Comparison of ENCODE assay signal across 9 cellular contexts in genomic region chr16:57623251-57624043, GRCh38. TPM values are rescaled to one million over a fixed set of nuclear protein-coding genes. Genes with fewer than 3 reads are reported as not detected.
DNase-seq lines count a peak whose midpoint lies in the region; TF ChIP-seq lines count a peak whose summit lies in the region.
"Had no signal": no experiment of that assay in that cellular context is flagged by ENCODE, and none has a peak within 500 bp of the region (broad histone marks: within the 10 kb centered on the region; RNA-seq: fewer than 3 reads in every experiment).

No MANE protein-coding gene starts in this region.

- H3K9me3 Mint-ChIP-seq in H9, result no peaks in the 10 kb centered on the region
- no peaks in the 10 kb centered on the region for H3K9me3 Mint-ChIP-seq in Caco-2 (ENCODE audit: unreplicated experiment)
- H3K9me3 Mint-ChIP-seq: activated T-cell treated with anti-CD3 and anti-CD28 coated beads, Interleukin-2, amount 50 U/mL, for 4 hours had no signal

- H3K4me1 ChIP-seq in H9 (ENCODE audit: insufficient read depth, low read length) (no peaks in the 10 kb centered on the region), SJCRH30 (peaks cover 8% of the 10 kb centered on the region; the same call in 1 of the 2 replicates), Caco-2 (peaks cover 48% of the 10 kb centered on the region)

- H2BK20ac ChIP-seq in H9 (ENCODE audit: low read depth, low read length, poor library complexity, severe bottlenecking), result no peak overlapping the region

- H4K5ac ChIP-seq in H9 (ENCODE audit: insufficient read length, low read depth, low read length), result no peak overlapping the region

- H4K20me1 ChIP-seq in H9 (ENCODE audit: control insufficient read depth, insufficient read depth, insufficient read length), result no peaks in the 10 kb centered on the region

- H3K56ac ChIP-seq in H9 (ENCODE audit: insufficient read length, low read depth, low read length), result no peak overlapping the region

- H3K4me1 Mint-ChIP-seq in H9, result peaks cover 36 to 83% of the 10 kb centered on the region in 2 experiments
- peaks cover 44% of the 10 kb centered on the region for H3K4me1 Mint-ChIP-seq in Caco-2 (ENCODE audit: low read depth, unreplicated experiment)

- H3K23me2 ChIP-seq in H9 (ENCODE audit: insufficient read length, low read depth, low read length, poor library complexity, severe bottlenecking), result peaks cover under 1% of the 10 kb centered on the region

- H3K27ac ChIP-seq in H9 (ENCODE audit: insufficient read length, low read depth, low read length) (no peak overlapping the region), SJCRH30 (no peak overlapping the region), skin epidermis (peak overlapping the region in 18 of 21 experiments; percentile 48 to 96 (median 86))

- no peak overlapping the region for H4K8ac ChIP-seq in H9 (replicated peaks; ENCODE audit: insufficient read length, low read depth, low read length)

- no peak overlapping the region for H2AK5ac ChIP-seq in H9 (ENCODE audit: insufficient read length, low read length)

- no peak overlapping the region for H3K4me2 ChIP-seq in H9 (ENCODE audit: insufficient read depth, insufficient read length, low read length)

- no peak overlapping the region for H3K9ac ChIP-seq in H9 (ENCODE audit: extremely low read depth, insufficient read length, low read length)

- H2BK12ac ChIP-seq in H9 (ENCODE audit: insufficient read length, low read depth, low read length), result no peak overlapping the region

- H3K27ac Mint-ChIP-seq in H9, result 0 out of 7 replicates have a peak overlapping the region, but pooled peaks of 1 of the 3 experiments have one; percentile 9
- H3K27ac Mint-ChIP-seq in Caco-2 (ENCODE audit: unreplicated experiment), result no peak overlapping the region

- intact Hi-C loops in Caco-2 (cut with micrococcal nuclease; ENCODE audit: unreplicated experiment), result no loop called here

- H3K14ac ChIP-seq in H9 (ENCODE audit: insufficient read depth, low read length), result peak overlapping the region; percentile 61; the same call in 1 of the 2 replicates

- H3K27me3 ChIP-seq in H9 (ENCODE audit: insufficient read depth, low read length), result no peaks in the 10 kb centered on the region
- H3K27me3 ChIP-seq in SJCRH30, result peaks cover 58% of the 10 kb centered on the region
- no peaks in the 10 kb centered on the region for H3K27me3 ChIP-seq in Caco-2 (replicated peaks; ENCODE audit: control insufficient read depth, insufficient read depth, low read length)

- POLR2A ChIA-PET in Caco-2 (lab: Charles Lee), result no interaction called here

- H4K91ac ChIP-seq in H9 (ENCODE audit: insufficient read length, low read depth, low read length), result no peak overlapping the region

- H3K36me3 Mint-ChIP-seq in H9 (ENCODE audit: insufficient read depth in 1 of 3, low read depth in 3 of 3) (no peaks in the 10 kb centered on the region; a peak in 1 of 7 replicates), Caco-2 (ENCODE audit: insufficient read depth, unreplicated experiment) (peaks cover 35% of the 10 kb centered on the region)

- BruUV-seq in Caco-2 (replicated peaks; lab: Mats Ljungman, UMichigan), result no TSS peak

- H3K23ac ChIP-seq in H9 (ENCODE audit: insufficient read length, low read depth, low read length), result no peak overlapping the region

- H3K18ac ChIP-seq in H9 (ENCODE audit: insufficient read length, low read depth, low read length), result peak overlapping the region; percentile 63

- H3K4me3 ChIP-seq in SJCRH30, result no peak overlapping the region
- no peak overlapping the region for H3K4me3 ChIP-seq in skin epidermis
- no peak overlapping the region for H3K4me3 ChIP-seq in Caco-2 (ENCODE audit: low read depth, low read length)

- no peak overlapping the region for H3K4ac ChIP-seq in H9 (ENCODE audit: low read depth, low read length)

- no peaks in the 10 kb centered on the region for H3K79me2 ChIP-seq in H9 (ENCODE audit: insufficient read depth, low read length)

- H3K79me1 ChIP-seq in H9 (ENCODE audit: insufficient read depth, low read depth, low read length, poor library complexity, severe bottlenecking), result no peaks in the 10 kb centered on the region

- DNase-seq in H9, result peak; percentile 50
- peak; percentile 28 to 35 for DNase-seq in SJCRH30
- peak; percentile 58 for DNase-seq in glomerular visceral epithelial cell (ENCODE audit: extremely low spot score)
- DNase-seq in Caco-2, result no peak
- DNase-seq in SHP77 treated with DMSO at 0.1 percent for 48 hours (lab: John Stamatoyannopoulos, UW), result no peak
- no peak for DNase-seq in GOT3 (lab: John Stamatoyannopoulos, UW)
- DNase-seq in MV-4-11 (lab: John Stamatoyannopoulos, UW), result no peak
- DNase-seq: activated T-cell treated with anti-CD3 and anti-CD28 coated beads, Interleukin-2, amount 50 U/mL, for 4 hours had no signal

- H3K36me3 ChIP-seq in SJCRH30 (no peaks in the 10 kb centered on the region), Caco-2 (ENCODE audit: control insufficient read depth, insufficient read depth, low read length) (peaks cover 3% of the 10 kb centered on the region)

- H3K4me3 Mint-ChIP-seq in H9 (no peak overlapping the region), Caco-2 (ENCODE audit: unreplicated experiment) (no peak overlapping the region)
- H3K4me3 Mint-ChIP-seq: activated T-cell treated with anti-CD3 and anti-CD28 coated beads, Interleukin-2, amount 50 U/mL, for 4 hours had no signal

- H2BK120ac ChIP-seq in H9 (ENCODE audit: low read depth, low read length, poor library complexity, severe bottlenecking), result no peak overlapping the region

- no peak overlapping the region for H3T11ph ChIP-seq in H9 (ENCODE audit: low read length)

- H2BK5ac ChIP-seq in H9 (ENCODE audit: insufficient read length, low read length), result no peak overlapping the region

- no peak overlapping the region for H2AFZ ChIP-seq in H9 (ENCODE audit: low read length)

- TF ChIP-seq CTCF in H9 (conservative IDR thresholded peaks at IDR 0.05) (no peak), Caco-2 (IDR thresholded peaks at IDR 0.05; ENCODE audit: insufficient read depth in 1 of 2, low read depth in 1 of 2, low read length in 1 of 2, severe bottlenecking in 1 of 2, unreplicated experiment in 1 of 2) (no peak)

- CTCF ChIA-PET in Caco-2 (lab: Charles Lee), result interaction anchor here (0.8 to 1.8 kb wide), 3 partner anchors 15 to 32 kb away, joined by 3 to 10 read pairs (median 5); no protein-coding TSS in a partner anchor

- no peak overlapping the region for H2BK15ac ChIP-seq in H9 (ENCODE audit: low read depth, low read length)

- no CpG with 5 or more reads among the region's 17 CpGs for WGBS in H9 (ENCODE audit: extremely low coverage, insufficient read length, low lambda C conversion rate)

- H3K27me3 Mint-ChIP-seq in H9 (ENCODE audit: low read depth) (peaks cover 12% of the 10 kb centered on the region), Caco-2 (ENCODE audit: insufficient read depth, unreplicated experiment) (no peaks in the 10 kb centered on the region)

- H3K9me3 ChIP-seq in H9 (ENCODE audit: control insufficient read depth, low read depth, low read length) (no peaks in the 10 kb centered on the region), SJCRH30 (replicated peaks) (no peaks in the 10 kb centered on the region), Caco-2 (no peaks in the 10 kb centered on the region)

RNA-seq across cellular contexts. Expression of gene ADGRG1, which starts 5.0 kb away (rescaled TPM):
- total RNA-seq in H9 (2021), result 0.57 and 1.1 TPM in 2 replicates
- 0.32 and 0.53 TPM in 2 replicates for total RNA-seq in SJCRH30 (2014; rRNA removed; shearing (Covaris generic))
- 153 and 195 TPM in 2 replicates for total RNA-seq in Caco-2 (2022)

RNA-seq across cellular contexts. Expression of gene ADGRG3, which starts 44.7 kb away (rescaled TPM):
- total RNA-seq in H9 (2021) (0.46 and 0.64 TPM in 2 replicates), Caco-2 (2022) (0.25 TPM in 1 of 2 replicates, not detected in the other)
- total RNA-seq in SJCRH30 (2014; rRNA removed; shearing (Covaris generic)), result not detected in 2 replicates
- total RNA-seq: activated T-cell treated with anti-CD3 and anti-CD28 coated beads, Interleukin-2, amount 50 U/mL, for 4 hours had no signal

Comparison
In these comparisons a context has a peak if more than half of its experiments do, and no peak if none do; other contexts are left out.
1. DNase-seq: peak in H9 (single experiment), SJCRH30 (2 of 2) and glomerular visceral epithelial cell (single experiment); none in Caco-2 (0 of 2), SHP77 treated with DMSO at 0.1 percent for 48 hours (single experiment), GOT3 (single experiment) and MV-4-11 (single experiment).
2. H3K27ac ChIP-seq: peak in skin epidermis (18 of 21); none in H9 (single experiment) and SJCRH30 (single experiment).
3. RNA of gene ADGRG1, which starts 5.0 kb away (total RNA-seq): 153 to 195 TPM in Caco-2; 0.57 to 1.1 TPM in H9 and 0.32 to 0.53 TPM in SJCRH30; every median in the first group is over 10 times any median in the second.